Comparison of ENCODE assay signal across 20 cellular contexts in the genomic region with DNA sequence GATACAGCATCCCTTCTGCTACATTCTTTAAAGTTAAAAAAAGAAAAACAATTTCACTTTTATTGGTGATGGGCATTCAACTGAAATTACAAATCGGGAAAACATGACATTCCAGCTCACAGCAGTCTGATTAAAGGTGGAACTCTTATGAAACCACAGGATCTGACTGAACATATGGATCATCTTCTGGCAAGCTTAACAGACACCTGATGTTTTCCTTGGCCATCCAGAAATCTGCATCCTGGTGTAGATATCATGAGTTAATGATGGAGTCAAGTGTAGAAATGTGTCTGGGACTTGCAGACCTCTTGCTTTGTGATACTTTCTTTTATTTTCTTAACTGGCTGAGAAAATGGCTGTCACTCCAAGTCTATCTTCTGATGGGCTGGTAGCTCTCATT.
A peak's percentile ranks its signal among the peaks of the same experiment; 100 is the strongest.
DNase-seq lines count a peak whose midpoint lies in the region; TF ChIP-seq lines count a peak whose summit lies in the region.
"Had no signal": no experiment of that assay in that cellular context is flagged by ENCODE, and none has a peak within 500 bp of the region (broad histone marks: within the 10 kb centered on the region; RNA-seq: fewer than 3 reads in every experiment).

No MANE protein-coding gene starts in this region.

- in situ Hi-C loops in G401 (cut with HindIII; ENCODE audit: low sequenced_read_pairs), result no loop called here

- H3K27ac ChIP-seq in ascending aorta, result peak overlapping the region; percentile 97 to 99
- peak overlapping the region; percentile 7 for H3K27ac ChIP-seq in neural progenitor cell
- H3K27ac ChIP-seq in tibial artery, result peak overlapping the region; percentile 88 to 98
- H3K27ac ChIP-seq: neutrophil had no signal

- intact Hi-C loops in ascending aorta (cut with DNase I) (no loop called here), tibial artery (cut with DNase I; ENCODE audit: low total_unique reads) (loop anchor here (10.0 kb wide), 1 partner anchor 207 kb away; no protein-coding TSS in a partner anchor)

- peaks cover 57% of the 10 kb centered on the region for H3K36me3 Mint-ChIP-seq in neural progenitor cell

- H3K4me1 ChIP-seq in ascending aorta, result peaks cover 32 to 80% of the 10 kb centered on the region in 2 donors
- peaks cover 34% of the 10 kb centered on the region for H3K4me1 ChIP-seq in neural progenitor cell
- H3K4me1 ChIP-seq in tibial artery, result peaks cover 0 to 98% (median 81%) of the 10 kb centered on the region in 4 donors

- TF ChIP-seq CTCF in ascending aorta (IDR thresholded peaks at IDR 0.05), result no peak
- TF ChIP-seq CTCF in epithelial cell of esophagus (IDR thresholded peaks at IDR 0.05; ENCODE audit: insufficient read depth, low read depth, low read length, missing control alignments), result no peak
- TF ChIP-seq CTCF in neural progenitor cell (IDR thresholded peaks at IDR 0.05), result no peak
- TF ChIP-seq CTCF in tibial artery (IDR thresholded peaks at IDR 0.05), result no peak

- H3K36me3 ChIP-seq in ascending aorta (peaks cover 0 to 9% of the 10 kb centered on the region in 2 donors), neural progenitor cell (peaks cover 4% of the 10 kb centered on the region), tibial artery (peaks cover 0 to 7% (median 0%) of the 10 kb centered on the region in 3 donors)
- H3K36me3 ChIP-seq: neutrophil had no signal

- peaks cover 22% of the 10 kb centered on the region for H3F3A ChIP-seq in neural progenitor cell (ENCODE audit: low read depth)

- H4K20me1 ChIP-seq in neural progenitor cell (ENCODE audit: low read depth), result peaks cover 96% of the 10 kb centered on the region

- H3K4me3 Mint-ChIP-seq in neural progenitor cell, result no peak overlapping the region
- H3K4me3 Mint-ChIP-seq: T-helper 1 cell treated with Interleukin-12 subunit alpha and Interleukin-12 subunit beta and Interleukin-4 antibody, amounts not matched to agents 30 μg/mL and 1 μg/mL, for 36 hours had no signal

- H3K27me3 ChIP-seq in ascending aorta (no peaks in the 10 kb centered on the region), neural progenitor cell (no peaks in the 10 kb centered on the region), tibial artery (no peaks in the 10 kb centered on the region)
- H3K27me3 ChIP-seq: dorsolateral prefrontal cortex had no signal

- DNase-seq in ascending aorta (ENCODE audit: low spot score in 2 of 2), result no peak
- peak; percentile 41 for DNase-seq in epithelial cell of esophagus (ENCODE audit: low read depth)
- DNase-seq in neural progenitor cell (ENCODE audit: low spot score), result no peak
- no peak for DNase-seq in tibial artery
- DNase-seq in NCI-H526 treated with DMSO at 0.1 percent for 48 hours (lab: John Stamatoyannopoulos, UW), result no peak
- no peak for DNase-seq in G401 (ENCODE audit: low spot score)
- no peak for DNase-seq in LoVo (ENCODE audit: low spot score)
- DNase-seq: activated CD4-positive, alpha-beta T cell treated with anti-CD3 and anti-CD28 coated beads, Interleukin-2, amount 50 U/mL, for 1 hour; activated CD8-positive, alpha-beta memory T cell treated with anti-CD3 and anti-CD28 coated beads, Interleukin-2, amount 50 U/mL, for 4 hours; dorsolateral prefrontal cortex; H7; mucosa of descending colon; MV-4-11; NCI-H1694 treated with DMSO at 0.1 percent for 48 hours; NCI-H748 treated with DMSO at 0.1 percent for 48 hours; SHP77 treated with DMSO at 0.1 percent for 48 hours; stimulated activated CD4-positive, alpha-beta T cell treated with anti-CD3 and anti-CD28 coated beads, Interleukin-15, amount 100 ng/mL, for 24 hours had no signal

- no peak overlapping the region for H3K4me2 ChIP-seq in neural progenitor cell

- H3K9me3 Mint-ChIP-seq in neural progenitor cell, result peaks cover 13% of the 10 kb centered on the region
- H3K9me3 Mint-ChIP-seq: T-helper 1 cell treated with Interleukin-12 subunit alpha and Interleukin-12 subunit beta and Interleukin-4 antibody, amounts not matched to agents 30 μg/mL and 1 μg/mL, for 36 hours had no signal

- peaks cover 16% of the 10 kb centered on the region for H3K4me1 Mint-ChIP-seq in neural progenitor cell

- peaks cover 2% of the 10 kb centered on the region for H3K27me3 Mint-ChIP-seq in neural progenitor cell (ENCODE audit: insufficient read depth, low read depth)

- H3K79me2 ChIP-seq in neural progenitor cell (ENCODE audit: low read depth), result peaks cover 100% of the 10 kb centered on the region

- no peak overlapping the region for H3K27ac Mint-ChIP-seq in neural progenitor cell
- H3K27ac Mint-ChIP-seq: T-helper 1 cell treated with Interleukin-12 subunit alpha and Interleukin-12 subunit beta and Interleukin-4 antibody, amounts not matched to agents 30 μg/mL and 1 μg/mL, for 36 hours had no signal

- no peaks in the 10 kb centered on the region for H3K9me3 ChIP-seq in ascending aorta
- no peaks in the 10 kb centered on the region for H3K9me3 ChIP-seq in neural progenitor cell (ENCODE audit: low read depth)
- no peaks in the 10 kb centered on the region for H3K9me3 ChIP-seq in tibial artery
- H3K9me3 ChIP-seq: mucosa of descending colon, neutrophil had no signal

- H2AFZ ChIP-seq in neural progenitor cell (replicated peaks), result no peak overlapping the region

- H3K9ac ChIP-seq in neural progenitor cell, result no peak overlapping the region

- peak overlapping the region in 1 of 2 donors; percentile 17 for H3K4me3 ChIP-seq in ascending aorta
- H3K4me3 ChIP-seq in epithelial cell of esophagus (ENCODE audit: low read length), result no peak overlapping the region
- no peak overlapping the region for H3K4me3 ChIP-seq in neural progenitor cell
- H3K4me3 ChIP-seq in tibial artery, result no peak overlapping the region
- H3K4me3 ChIP-seq: dorsolateral prefrontal cortex, K562, mucosa of descending colon had no signal

Comparison
In these comparisons a context has a peak if more than half of its experiments do, and no peak if none do; other contexts are left out.
1. H3K27ac ChIP-seq: peak in every context shown above with its lines; median percentile 98 in ascending aorta; 93 in tibial artery; 7 in neural progenitor cell.